Comparison of ENCODE assay signal across 14 cellular contexts in the genomic region with DNA sequence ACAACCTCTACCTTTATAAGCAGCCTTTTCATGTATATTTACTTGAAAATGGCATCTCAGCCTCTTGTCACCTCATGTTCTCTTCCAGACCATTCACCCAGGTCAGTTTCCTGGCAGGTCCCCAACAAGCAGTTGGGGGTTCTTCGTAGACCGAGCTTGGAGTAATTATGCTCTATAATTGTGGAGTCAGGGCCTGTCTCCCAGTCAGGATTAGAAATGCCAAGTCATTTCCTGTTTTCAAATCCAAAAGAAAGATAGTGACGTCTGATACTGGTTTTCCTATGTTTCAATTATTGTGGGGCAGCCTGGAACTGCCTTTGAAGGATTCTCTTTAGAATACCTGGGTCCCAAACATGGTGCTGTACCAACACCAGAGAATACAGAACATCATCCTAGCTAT.
DNase-seq lines count a peak whose midpoint lies in the region; ATAC-seq and TF ChIP-seq lines count a peak whose summit lies in the region.
"Had no signal": no experiment of that assay in that cellular context is flagged by ENCODE, and none has a peak within 500 bp of the region (broad histone marks: within the 10 kb centered on the region; RNA-seq: fewer than 3 reads in every experiment).

No MANE protein-coding gene starts in this region.

- 33 to 54% methylated on average over 3 of the region's 3 CpGs for WGBS in gastroesophageal sphincter (ENCODE audit: low coverage in 1 of 2), 2 donors
- WGBS in esophagus muscularis mucosa: 55% methylated on average over 3 of the region's 3 CpGs

- intact Hi-C loops in esophagus muscularis mucosa (cut with DNase I): no loop called here

- H3K9me3 ChIP-seq in gastroesophageal sphincter (no peaks in the 10 kb centered on the region), esophagus muscularis mucosa (no peaks in the 10 kb centered on the region), SJCRH30 (replicated peaks) (no peaks in the 10 kb centered on the region)
- H3K9me3 ChIP-seq: heart left ventricle, testis had no signal

- TF ChIP-seq CTCF in AG10803 (conservative IDR thresholded peaks at IDR 0.05; ENCODE audit: low read length) (no peak), astrocyte of the cerebellum (IDR thresholded peaks at IDR 0.05; ENCODE audit: low read depth, low read length, missing control alignments) (no peak), gastroesophageal sphincter (IDR thresholded peaks at IDR 0.05) (no peak), esophagus muscularis mucosa (IDR thresholded peaks at IDR 0.05) (no peak)

- in situ Hi-C loops in astrocyte of the cerebellum (cut with HindIII; ENCODE audit: low sequenced_read_pairs): no loop called here

- TF ChIP-seq EP300 in gastroesophageal sphincter (IDR thresholded peaks at IDR 0.05): no peak
- no peak for TF ChIP-seq EP300 in esophagus muscularis mucosa (IDR thresholded peaks at IDR 0.05)

- H3K4me3 ChIP-seq in AG10803 (ENCODE audit: low read length): no peak overlapping the region
- no peak overlapping the region for H3K4me3 ChIP-seq in astrocyte of the cerebellum (ENCODE audit: low read depth, low read length)
- no peak overlapping the region for H3K4me3 ChIP-seq in gastroesophageal sphincter
- no peak overlapping the region for H3K4me3 ChIP-seq in esophagus muscularis mucosa
- H3K4me3 ChIP-seq in SJCRH30: no peak overlapping the region
- H3K4me3 ChIP-seq: heart left ventricle, testis had no signal

- H3K36me3 ChIP-seq in gastroesophageal sphincter: no peaks in the 10 kb centered on the region
- H3K36me3 ChIP-seq in esophagus muscularis mucosa: no peaks in the 10 kb centered on the region
- H3K36me3 ChIP-seq in SJCRH30: no peaks in the 10 kb centered on the region; the same call in 1 of the 2 replicates
- H3K36me3 ChIP-seq: heart left ventricle had no signal

- H3K4me1 ChIP-seq in gastroesophageal sphincter: peaks cover 0 to 37% (median 0%) of the 10 kb centered on the region in 3 donors
- H3K4me1 ChIP-seq in esophagus muscularis mucosa: peaks cover 6 to 16% (median 12%) of the 10 kb centered on the region in 4 donors
- peaks cover 3% of the 10 kb centered on the region; the same call in 1 of the 2 replicates for H3K4me1 ChIP-seq in SJCRH30
- H3K4me1 ChIP-seq: testis had no signal

- TF ChIP-seq POLR2A in gastroesophageal sphincter (IDR thresholded peaks at IDR 0.05) (no peak), esophagus muscularis mucosa (IDR thresholded peaks at IDR 0.05; ENCODE audit: low read depth) (no peak)

- DNase-seq in AG10803 (ENCODE audit: low read depth): peak; percentile 27
- peak; percentile 45 for DNase-seq in HCEC 1CT
- DNase-seq in astrocyte of the cerebellum (ENCODE audit: low read depth): peak; percentile 47
- no peak for DNase-seq in GM19240 (ENCODE audit: insufficient read length, low spot score)
- no peak for DNase-seq in NK-92 treated with Interleukin-12 subunit alpha and Interleukin-12 subunit beta, amount 100 ng/mL, for 24 hours (lab: John Stamatoyannopoulos, UW)
- DNase-seq in esophagus muscularis mucosa (ENCODE audit: extremely low spot score): no peak
- DNase-seq in SJCRH30: no peak
- DNase-seq: activated naive CD8-positive, alpha-beta T cell treated with anti-CD3 and anti-CD28 coated beads, Interleukin-2, amount 10 ng/mL, durations not matched to agents 7 days and 5 days; heart left ventricle; Kasumi-1; NCI-H345; testis had no signal

- H3K27ac ChIP-seq in gastroesophageal sphincter (peak overlapping the region in 3 of 4 donors; percentile 16 to 39 (median 30)), esophagus muscularis mucosa (replicated peaks in 1 of 4) (no peak overlapping the region), SJCRH30 (no peak overlapping the region)
- H3K27ac ChIP-seq: RWPE1, testis had no signal

- H3K27me3 ChIP-seq in gastroesophageal sphincter (no peaks in the 10 kb centered on the region), esophagus muscularis mucosa (no peaks in the 10 kb centered on the region), SJCRH30 (no peaks in the 10 kb centered on the region)
- H3K27me3 ChIP-seq: heart left ventricle, testis had no signal

- ATAC-seq in gastroesophageal sphincter: no peak

Comparison
In these comparisons a context has a peak if more than half of its experiments do, and no peak if none do; other contexts are left out.
1. DNase-seq: peak in AG10803 (single experiment), HCEC 1CT (single experiment) and astrocyte of the cerebellum (single experiment); none in GM19240 (single experiment), NK-92 treated with Interleukin-12 subunit alpha and Interleukin-12 subunit beta, amount 100 ng/mL, for 24 hours (single experiment), esophagus muscularis mucosa (single experiment) and SJCRH30 (0 of 2).
2. H3K27ac ChIP-seq: peak in gastroesophageal sphincter (3 of 4); none in esophagus muscularis mucosa (0 of 4) and SJCRH30 (single experiment).